Comparison of ENCODE assay signal across 15 cellular contexts in the genomic region with DNA sequence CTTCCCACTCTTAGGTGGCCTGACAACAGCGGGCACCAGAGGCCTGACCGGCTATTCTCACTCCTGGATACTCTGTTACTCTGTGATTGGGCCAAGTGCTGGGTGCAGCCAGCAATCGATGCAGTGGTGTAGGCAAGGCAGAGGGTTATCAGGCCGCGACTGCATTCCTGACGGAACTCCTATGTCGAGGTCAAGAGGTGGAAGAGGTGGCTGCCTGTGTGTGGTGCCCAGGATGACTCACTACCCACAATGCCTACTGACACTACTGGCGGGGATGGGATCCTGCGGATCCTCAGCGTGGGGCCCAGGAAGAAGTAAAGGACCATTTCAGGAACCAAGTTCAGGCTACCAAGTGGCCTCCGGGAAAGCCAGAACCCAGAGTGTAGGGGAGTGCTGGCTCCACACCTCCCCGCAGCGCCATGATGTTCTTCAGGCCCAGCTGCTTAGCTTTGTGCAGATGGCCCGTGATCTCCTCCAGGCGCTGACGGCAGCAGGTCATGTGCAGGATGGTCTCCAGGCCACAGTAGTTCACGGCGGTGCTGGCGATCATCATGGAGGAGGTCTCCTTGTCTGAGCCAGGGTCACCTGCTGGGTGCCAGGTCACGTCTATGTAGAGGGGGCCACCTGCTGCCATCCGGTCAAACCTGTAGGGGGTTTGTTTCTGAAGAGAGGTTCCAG. TPM values are rescaled to one million over a fixed set of nuclear protein-coding genes. Genes with fewer than 3 reads are reported as not detected.
DNase-seq lines count a peak whose midpoint lies in the region; ATAC-seq and TF ChIP-seq lines count a peak whose summit lies in the region.
"Had no signal": no experiment of that assay in that cellular context is flagged by ENCODE, and none has a peak within 500 bp of the region (broad histone marks: within the 10 kb centered on the region; RNA-seq: fewer than 3 reads in every experiment).

No MANE protein-coding gene starts in this region.

- H3K27me3 ChIP-seq in liver (ENCODE audit: control insufficient read depth in 4 of 4, insufficient read depth in 4 of 4, low read length in 3 of 4), result no peaks in the 10 kb centered on the region

- H3K9me3 Mint-ChIP-seq in activated T-helper 17 cell treated with anti-CD3 and anti-CD28 coated beads, Interleukin-2, amount 50 U/mL, for 72 hours, result no peaks in the 10 kb centered on the region
- H3K9me3 Mint-ChIP-seq: activated naive CD8-positive, alpha-beta T cell treated with anti-CD3 and anti-CD28 coated beads, Interleukin-2, amount 50 U/mL, for 24 hours had no signal

- TF ChIP-seq RAD21 in liver (IDR thresholded peaks at IDR 0.05), result no peak

- H3K9ac ChIP-seq in liver (ENCODE audit: low read depth in 1 of 2, low read length in 2 of 2), result no peak overlapping the region

- ATAC-seq in activated T-helper 17 cell treated with anti-CD3 and anti-CD28 coated beads, Interleukin-2, amount 50 U/mL, for 72 hours (replicated peaks), result no peak
- ATAC-seq in HG03439 (IDR thresholded peaks at IDR 0.05; ENCODE audit: unreplicated experiment), result no peak
- ATAC-seq: activated naive CD8-positive, alpha-beta T cell treated with anti-CD3 and anti-CD28 coated beads, Interleukin-2, amount 50 U/mL, for 24 hours had no signal

- peaks cover 12% of the 10 kb centered on the region for H3K4me1 Mint-ChIP-seq in activated T-helper 17 cell treated with anti-CD3 and anti-CD28 coated beads, Interleukin-2, amount 50 U/mL, for 72 hours

- H3K27ac ChIP-seq in liver (ENCODE audit: low read depth in 1 of 2, low read length in 2 of 2), result peak overlapping the region; percentile 15 to 44

- no peak overlapping the region for H3K4me3 Mint-ChIP-seq in activated T-helper 17 cell treated with anti-CD3 and anti-CD28 coated beads, Interleukin-2, amount 50 U/mL, for 72 hours
- H3K4me3 Mint-ChIP-seq: activated naive CD8-positive, alpha-beta T cell treated with anti-CD3 and anti-CD28 coated beads, Interleukin-2, amount 50 U/mL, for 24 hours had no signal

- peaks cover 6 to 29% (median 22%) of the 10 kb centered on the region in 4 donors for H3K36me3 ChIP-seq in liver (ENCODE audit: control insufficient read depth in 4 of 4, insufficient read depth in 3 of 4, low read depth in 1 of 4, low read length in 3 of 4)

- peaks cover 7 to 34% (median 24%) of the 10 kb centered on the region in 4 donors for H3K4me1 ChIP-seq in liver (ENCODE audit: control insufficient read depth in 4 of 4, insufficient read depth in 4 of 4, low read length in 3 of 4)

- TF ChIP-seq CTCF in liver (IDR thresholded peaks at IDR 0.05; ENCODE audit: low read depth, low read length, missing input control), result no peak

- 81% methylated on average over 21 of the region's 21 CpGs for WGBS in liver

- H3K27me3 Mint-ChIP-seq in activated T-helper 17 cell treated with anti-CD3 and anti-CD28 coated beads, Interleukin-2, amount 50 U/mL, for 72 hours, result no peaks in the 10 kb centered on the region
- H3K27me3 Mint-ChIP-seq: activated naive CD8-positive, alpha-beta T cell treated with anti-CD3 and anti-CD28 coated beads, Interleukin-2, amount 50 U/mL, for 24 hours had no signal

- H3K36me3 Mint-ChIP-seq in activated T-helper 17 cell treated with anti-CD3 and anti-CD28 coated beads, Interleukin-2, amount 50 U/mL, for 72 hours (ENCODE audit: low read depth), result peaks cover 59% of the 10 kb centered on the region

- in situ Hi-C loops in ACHN (cut with HindIII; ENCODE audit: low pct_ligation_motif_present, low pct_unique_long_range_greater_than_20kb, low sequenced_read_pairs), result no loop called here

- DNase-seq in ACHN (peak; percentile 81), NCI-H128 (lab: John Stamatoyannopoulos, UW; ENCODE audit: unreplicated experiment) (no peak), DMS53 (lab: John Stamatoyannopoulos, UW) (no peak)
- DNase-seq: activated naive CD8-positive, alpha-beta T cell treated with anti-CD3 and anti-CD28 coated beads, Interleukin-2, amount 50 U/mL, for 24 hours; foreskin melanocyte; NCI-H1048; NCI-H510A treated with DMSO at 0.1 percent for 48 hours had no signal

- H3K27ac Mint-ChIP-seq in activated T-helper 17 cell treated with anti-CD3 and anti-CD28 coated beads, Interleukin-2, amount 50 U/mL, for 72 hours, result peak overlapping the region; percentile 12
- H3K27ac Mint-ChIP-seq: activated naive CD8-positive, alpha-beta T cell treated with anti-CD3 and anti-CD28 coated beads, Interleukin-2, amount 50 U/mL, for 24 hours had no signal

- no peak overlapping the region for H3K4me3 ChIP-seq in liver (ENCODE audit: low read depth in 1 of 3, low read length in 3 of 3)

- H3K9me3 ChIP-seq in liver (ENCODE audit: control insufficient read depth in 4 of 4, low read length in 3 of 4), result no peaks in the 10 kb centered on the region

TF ChIP-seq in liver, 16 proteins besides CTCF, POLR2A, EP300 and RAD21:
- TF ChIP-seq JUND (IDR thresholded peaks at IDR 0.05) (peak; percentile 36 to 86), TAF1 (conservative IDR thresholded peaks at IDR 0.05) (no peak), FOXA1 (IDR thresholded peaks at IDR 0.05) (no peak), RXRA (IDR thresholded peaks at IDR 0.05) (peak in 1 of 2 donors; percentile 78), HNF4A (conservative IDR thresholded peaks at IDR 0.05) (peak in 1 of 2 donors; percentile 49), FOXA2 (IDR thresholded peaks at IDR 0.05) (no peak), NR2F2 (IDR thresholded peaks at IDR 0.05) (peak; percentile 47)
- TF ChIP-seq, protein P1, sequence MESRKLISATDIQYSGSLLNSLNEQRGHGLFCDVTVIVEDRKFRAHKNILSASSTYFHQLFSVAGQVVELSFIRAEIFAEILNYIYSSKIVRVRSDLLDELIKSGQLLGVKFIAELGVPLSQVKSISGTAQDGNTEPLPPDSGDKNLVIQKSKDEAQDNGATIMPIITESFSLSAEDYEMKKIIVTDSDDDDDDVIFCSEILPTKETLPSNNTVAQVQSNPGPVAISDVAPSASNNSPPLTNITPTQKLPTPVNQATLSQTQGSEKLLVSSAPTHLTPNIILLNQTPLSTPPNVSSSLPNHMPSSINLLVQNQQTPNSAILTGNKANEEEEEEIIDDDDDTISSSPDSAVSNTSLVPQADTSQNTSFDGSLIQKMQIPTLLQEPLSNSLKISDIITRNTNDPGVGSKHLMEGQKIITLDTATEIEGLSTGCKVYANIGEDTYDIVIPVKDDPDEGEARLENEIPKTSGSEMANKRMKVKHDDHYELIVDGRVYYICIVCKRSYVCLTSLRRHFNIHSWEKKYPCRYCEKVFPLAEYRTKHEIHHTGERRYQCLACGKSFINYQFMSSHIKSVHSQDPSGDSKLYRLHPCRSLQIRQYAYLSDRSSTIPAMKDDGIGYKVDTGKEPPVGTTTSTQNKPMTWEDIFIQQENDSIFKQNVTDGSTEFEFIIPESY (IDR thresholded peaks at IDR 0.05), result no peak

RNA-seq across cellular contexts. Expression of a gene that starts 4.9 kb away (rescaled TPM):
- 10 to 100 TPM; 13.3 to 16.2 TPM for total RNA-seq in activated T-helper 17 cell treated with anti-CD3 and anti-CD28 coated beads, Interleukin-2, amount 50 U/mL, for 72 hours
- total RNA-seq in liver, result 10 to 100 TPM; 27.6 to 29.0 TPM
- polyA plus RNA-seq in liver, result 1 to 10 TPM; 5.5 to 9.0 TPM

RNA-seq across cellular contexts. Expression of a gene that starts 5.1 kb away (rescaled TPM):
- 10 to 100 TPM; 11.3 to 18.2 TPM for total RNA-seq in activated T-helper 17 cell treated with anti-CD3 and anti-CD28 coated beads, Interleukin-2, amount 50 U/mL, for 72 hours
- 1 to 10 TPM; 5.6 to 9.0 TPM for total RNA-seq in liver
- 1 to 10 TPM; 5.0 to 7.3 TPM for polyA plus RNA-seq in liver

RNA-seq across cellular contexts. Expression of a gene that starts 38.9 kb away (rescaled TPM):
- total RNA-seq in activated T-helper 17 cell treated with anti-CD3 and anti-CD28 coated beads, Interleukin-2, amount 50 U/mL, for 72 hours, result not detected
- total RNA-seq in liver, result not detected
- polyA plus RNA-seq in liver, result under 1 TPM in 1 of 2 donors, not detected in 1; 0.37 TPM
- total RNA-seq: HT-29, kidney epithelial cell had no signal

RNA-seq across cellular contexts. Expression of a gene that starts 46.7 kb away (rescaled TPM):
- not detected for total RNA-seq in activated T-helper 17 cell treated with anti-CD3 and anti-CD28 coated beads, Interleukin-2, amount 50 U/mL, for 72 hours
- total RNA-seq in liver, result not detected
- polyA plus RNA-seq in liver, result under 1 TPM in 1 of 2 donors, not detected in 1; 0.12 TPM
- total RNA-seq: H1, HT-29, kidney epithelial cell, urinary bladder had no signal
- polyA plus RNA-seq: AG04450, H1 had no signal

RNA-seq across cellular contexts. Expression of a gene that starts 57.9 kb away (rescaled TPM):
- total RNA-seq in activated T-helper 17 cell treated with anti-CD3 and anti-CD28 coated beads, Interleukin-2, amount 50 U/mL, for 72 hours, result not detected
- total RNA-seq in liver, result not detected
- not detected for polyA plus RNA-seq in liver
- total RNA-seq: HT-29, urinary bladder had no signal
- polyA plus RNA-seq: AG04450, urinary bladder had no signal
